ENCODE assay signal across 9 cellular contexts in the genomic region with DNA sequence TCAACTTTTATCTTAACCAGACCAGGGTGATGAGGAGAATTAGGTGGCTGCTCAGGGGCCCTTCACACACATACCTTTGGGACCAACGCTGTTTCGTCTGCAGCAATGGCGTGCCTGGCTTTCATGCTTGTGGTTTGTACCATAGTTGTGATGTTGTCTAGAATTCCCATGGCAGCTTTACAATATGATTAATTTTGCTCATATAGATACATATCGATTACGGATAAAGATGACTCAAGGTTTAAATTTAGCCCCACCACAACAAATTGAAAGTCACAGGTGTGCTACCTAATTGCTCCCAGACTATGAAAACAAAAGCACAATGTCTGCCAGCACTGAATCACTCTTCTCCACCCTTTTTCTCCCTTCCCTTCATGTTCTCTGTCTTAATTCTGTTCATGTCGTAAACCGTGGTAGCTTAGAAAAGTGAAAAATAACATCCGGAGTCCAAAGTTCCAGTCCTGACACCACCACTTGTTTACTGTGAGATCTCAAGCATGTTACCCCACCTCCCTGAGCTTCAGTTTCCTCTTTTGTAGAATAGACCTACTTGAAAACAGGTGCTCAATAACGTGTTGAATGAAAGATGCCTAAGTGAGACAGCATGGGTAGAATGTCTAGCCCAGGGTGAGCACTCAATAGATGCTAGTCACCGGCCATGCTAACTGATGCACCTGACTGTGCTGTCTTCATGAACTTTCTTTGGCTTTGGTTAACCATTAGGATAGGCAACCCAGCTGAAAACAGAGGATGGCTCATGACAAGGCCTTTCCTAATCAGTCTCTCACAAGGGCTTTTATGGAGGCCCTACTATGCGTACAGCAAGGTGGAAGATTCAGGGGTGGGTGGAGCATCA.
DNase-seq lines count a peak whose midpoint lies in the region; ATAC-seq lines count a peak whose summit lies in the region.
"Had no signal": no experiment of that assay in that cellular context is flagged by ENCODE, and none has a peak within 500 bp of the region (broad histone marks: within the 10 kb centered on the region; RNA-seq: fewer than 3 reads in every experiment).

No MANE protein-coding gene starts in this region.

- H3K4me1 Mint-ChIP-seq in stimulated activated effector memory CD8-positive, alpha-beta T cell treated with anti-CD3 and anti-CD28 coated beads, Interleukin-12 subunit alpha, Interleukin-12 subunit beta, amount 100 ng/mL, for 72 hours, result peaks cover 25% of the 10 kb centered on the region
- peaks cover 22% of the 10 kb centered on the region for H3K4me1 Mint-ChIP-seq in stimulated activated naive CD8-positive, alpha-beta T cell treated with anti-CD3 and anti-CD28 coated beads, Interleukin-15, amount 100 ng/mL, for 72 hours

- peak; percentile 83 for DNase-seq in NCI-H510A treated with DMSO at 0.1 percent for 48 hours (lab: John Stamatoyannopoulos, UW)
- DNase-seq in NCI-H510A (lab: John Stamatoyannopoulos, UW), result no peak
- no peak for DNase-seq in stimulated activated effector memory CD8-positive, alpha-beta T cell treated with anti-CD3 and anti-CD28 coated beads, Interleukin-12 subunit alpha, Interleukin-12 subunit beta, amount 100 ng/mL, for 72 hours (ENCODE audit: low spot score in 2 of 2)
- no peak for DNase-seq in stimulated activated CD4-positive, alpha-beta T cell treated with anti-CD3 and anti-CD28 coated beads, Interleukin-2, amount 100 ng/mL, for 48 hours
- no peak for DNase-seq in effector CD8-positive, alpha-beta T cell (lab: John Stamatoyannopoulos, UW)
- DNase-seq in stimulated activated naive CD8-positive, alpha-beta T cell treated with anti-CD3 and anti-CD28 coated beads, Interleukin-15, amount 100 ng/mL, for 72 hours, result no peak

- H3K27ac Mint-ChIP-seq in stimulated activated effector memory CD8-positive, alpha-beta T cell treated with anti-CD3 and anti-CD28 coated beads, Interleukin-12 subunit alpha, Interleukin-12 subunit beta, amount 100 ng/mL, for 72 hours, result peak overlapping the region; percentile 11
- peak overlapping the region in 1 of 2 donors; percentile 30 for H3K27ac Mint-ChIP-seq in stimulated activated naive CD8-positive, alpha-beta T cell treated with anti-CD3 and anti-CD28 coated beads, Interleukin-15, amount 100 ng/mL, for 72 hours

- no peak overlapping the region for H3K4me3 Mint-ChIP-seq in stimulated activated effector memory CD8-positive, alpha-beta T cell treated with anti-CD3 and anti-CD28 coated beads, Interleukin-12 subunit alpha, Interleukin-12 subunit beta, amount 100 ng/mL, for 72 hours
- H3K4me3 Mint-ChIP-seq in stimulated activated naive CD8-positive, alpha-beta T cell treated with anti-CD3 and anti-CD28 coated beads, Interleukin-15, amount 100 ng/mL, for 72 hours, result no peak overlapping the region
- H3K4me3 Mint-ChIP-seq: natural killer cell treated with Interleukin-12 subunit alpha and Interleukin-12 subunit beta and Interleukin-15 and Interleukin-18, amount 100 ng/mL, for 72 hours had no signal

- ATAC-seq in HG02642 (IDR thresholded peaks at IDR 0.05; ENCODE audit: poor library complexity, unreplicated experiment) (peak; percentile 68), HG03565 (IDR thresholded peaks at IDR 0.05; ENCODE audit: unreplicated experiment) (peak; percentile 54)
- no peak for ATAC-seq in stimulated activated effector memory CD8-positive, alpha-beta T cell treated with anti-CD3 and anti-CD28 coated beads, Interleukin-12 subunit alpha, Interleukin-12 subunit beta, amount 100 ng/mL, for 72 hours
- no peak for ATAC-seq in stimulated activated naive CD8-positive, alpha-beta T cell treated with anti-CD3 and anti-CD28 coated beads, Interleukin-15, amount 100 ng/mL, for 72 hours
- ATAC-seq: natural killer cell treated with Interleukin-12 subunit alpha and Interleukin-12 subunit beta and Interleukin-15 and Interleukin-18, amount 100 ng/mL, for 72 hours had no signal

- H3K36me3 Mint-ChIP-seq in stimulated activated effector memory CD8-positive, alpha-beta T cell treated with anti-CD3 and anti-CD28 coated beads, Interleukin-12 subunit alpha, Interleukin-12 subunit beta, amount 100 ng/mL, for 72 hours, result no peaks in the 10 kb centered on the region
- H3K36me3 Mint-ChIP-seq: natural killer cell treated with Interleukin-12 subunit alpha and Interleukin-12 subunit beta and Interleukin-15 and Interleukin-18, amount 100 ng/mL, for 72 hours had no signal

- H3K27me3 Mint-ChIP-seq in stimulated activated naive CD8-positive, alpha-beta T cell treated with anti-CD3 and anti-CD28 coated beads, Interleukin-15, amount 100 ng/mL, for 72 hours, result no peaks in the 10 kb centered on the region
- H3K27me3 Mint-ChIP-seq: natural killer cell treated with Interleukin-12 subunit alpha and Interleukin-12 subunit beta and Interleukin-15 and Interleukin-18, amount 100 ng/mL, for 72 hours had no signal

- H3K9me3 Mint-ChIP-seq in stimulated activated effector memory CD8-positive, alpha-beta T cell treated with anti-CD3 and anti-CD28 coated beads, Interleukin-12 subunit alpha, Interleukin-12 subunit beta, amount 100 ng/mL, for 72 hours, result no peaks in the 10 kb centered on the region
- H3K9me3 Mint-ChIP-seq in stimulated activated naive CD8-positive, alpha-beta T cell treated with anti-CD3 and anti-CD28 coated beads, Interleukin-15, amount 100 ng/mL, for 72 hours, result no peaks in the 10 kb centered on the region
- H3K9me3 Mint-ChIP-seq: natural killer cell treated with Interleukin-12 subunit alpha and Interleukin-12 subunit beta and Interleukin-15 and Interleukin-18, amount 100 ng/mL, for 72 hours had no signal

Comparison
In these comparisons a context has a peak if more than half of its experiments do, and no peak if none do; other contexts are left out.
1. ATAC-seq: peak in HG02642 (single experiment) and HG03565 (single experiment); none in stimulated activated effector memory CD8-positive, alpha-beta T cell treated with anti-CD3 and anti-CD28 coated beads, Interleukin-12 subunit alpha, Interleukin-12 subunit beta, amount 100 ng/mL, for 72 hours (single experiment) and stimulated activated naive CD8-positive, alpha-beta T cell treated with anti-CD3 and anti-CD28 coated beads, Interleukin-15, amount 100 ng/mL, for 72 hours (single experiment).